19 cellular contexts compared by ENCODE assay signal in genomic region chr22:48581206-48581766, GRCh38.
"Had no signal": no experiment of that assay in that cellular context is flagged by ENCODE, and none has a peak within 500 bp of the region (broad histone marks: within the 10 kb centered on the region; RNA-seq: fewer than 3 reads in every experiment).

No MANE protein-coding gene starts in this region.

- H3K4me3 Mint-ChIP-seq: activated naive CD8-positive, alpha-beta T cell treated with anti-CD3 and anti-CD28 coated beads for 36 hours; activated T-helper 17 cell treated with anti-CD3 and anti-CD28 coated beads, Interleukin-2, amount 50 U/mL, for 72 hours; endodermal cell; memory B cell; naive B cell had no signal

- H3K27ac ChIP-seq: cardiac muscle cell, epithelial cell of prostate, foreskin keratinocyte, left lung, transverse colon, uterus, WERI-Rb-1 had no signal

- H3K4me1 Mint-ChIP-seq: activated naive CD8-positive, alpha-beta T cell treated with anti-CD3 and anti-CD28 coated beads for 36 hours; activated T-helper 17 cell treated with anti-CD3 and anti-CD28 coated beads, Interleukin-2, amount 50 U/mL, for 72 hours; memory B cell; naive B cell had no signal

- H3K36me3 Mint-ChIP-seq: activated naive CD8-positive, alpha-beta T cell treated with anti-CD3 and anti-CD28 coated beads for 36 hours; memory B cell; naive B cell had no signal

- H3K9me3 ChIP-seq: left lung, transverse colon, uterus had no signal

- H3K36me3 ChIP-seq: cardiac muscle cell, left lung, transverse colon, uterus had no signal

- H3K27ac Mint-ChIP-seq: activated naive CD8-positive, alpha-beta T cell treated with anti-CD3 and anti-CD28 coated beads for 36 hours; activated T-helper 17 cell treated with anti-CD3 and anti-CD28 coated beads, Interleukin-2, amount 50 U/mL, for 72 hours; endodermal cell; memory B cell; naive B cell had no signal

- H3K27me3 ChIP-seq: uterus had no signal

- H3K4me1 ChIP-seq: foreskin keratinocyte, transverse colon, uterus had no signal

- ATAC-seq: activated T-helper 17 cell treated with anti-CD3 and anti-CD28 coated beads, Interleukin-2, amount 50 U/mL, for 72 hours; left lung had no signal

- H3K9me3 Mint-ChIP-seq: activated naive CD8-positive, alpha-beta T cell treated with anti-CD3 and anti-CD28 coated beads for 36 hours; activated T-helper 17 cell treated with anti-CD3 and anti-CD28 coated beads, Interleukin-2, amount 50 U/mL, for 72 hours; endodermal cell; memory B cell had no signal

- DNase-seq: activated CD4-positive, alpha-beta T cell treated with anti-CD3 and anti-CD28 coated beads, Interleukin-2, amount 50 U/mL, for 4 hours; activated naive CD4-positive, alpha-beta T cell; activated naive CD8-positive, alpha-beta T cell treated with anti-CD3 and anti-CD28 coated beads for 36 hours; activated T-cell treated with anti-CD3 and anti-CD28 coated beads, Interleukin-2, amount 50 U/mL, for 1 hour; amniotic stem cell; islet precursor cell; naive B cell; stimulated activated CD4-positive, alpha-beta T cell treated with anti-CD3 and anti-CD28 coated beads, Interleukin-2, amount 100 ng/mL, for 24 hours; stimulated activated naive CD4-positive, alpha-beta T cell treated with Interleukin-2 at 50 U/mL for 16 hours; transverse colon; uterus; WERI-Rb-1 had no signal

- H3K4me3 ChIP-seq: cardiac muscle cell, left lung, transverse colon, uterus had no signal
